In the genomic region with DNA sequence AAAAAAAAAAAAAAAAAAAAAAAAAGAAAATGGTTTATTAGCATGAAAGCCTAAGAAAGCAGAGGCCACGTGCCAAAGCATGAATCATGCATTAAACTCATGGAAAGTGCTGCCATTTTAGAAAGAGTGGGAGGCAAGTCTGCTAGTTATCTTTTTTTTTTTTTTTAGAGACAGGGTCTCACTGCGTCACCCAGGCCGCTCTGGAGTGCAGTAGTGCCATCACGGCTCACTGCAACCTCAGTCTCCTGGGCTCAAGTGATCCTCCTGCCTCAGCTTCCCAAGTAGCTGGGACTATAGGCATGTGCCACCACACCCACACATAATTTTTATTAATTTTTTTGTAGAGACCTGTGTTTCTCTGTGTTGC, we compare ENCODE assay signal across 15 cellular contexts. TPM values are rescaled to one million over a fixed set of nuclear protein-coding genes. Genes with fewer than 3 reads are reported as not detected.
DNase-seq lines count a peak whose midpoint lies in the region; TF ChIP-seq lines count a peak whose summit lies in the region.
"Had no signal": no experiment of that assay in that cellular context is flagged by ENCODE, and none has a peak within 500 bp of the region (broad histone marks: within the 10 kb centered on the region; RNA-seq: fewer than 3 reads in every experiment).

No MANE protein-coding gene starts in this region.

- H3K27me3 Mint-ChIP-seq in activated naive CD4-positive, alpha-beta T cell treated with anti-CD3 and anti-CD28 coated beads, Interleukin-2, amount 10 ng/mL, durations not matched to agents 7 days and 5 days, result peaks cover 5% of the 10 kb centered on the region
- H3K27me3 Mint-ChIP-seq in progenitor cell of endocrine pancreas, result no peaks in the 10 kb centered on the region
- H3K27me3 Mint-ChIP-seq: activated B cell treated with CpG ODN at 0.5 μM for 24 hours, B cell had no signal

- H3K9me3 Mint-ChIP-seq in activated naive CD4-positive, alpha-beta T cell treated with anti-CD3 and anti-CD28 coated beads, Interleukin-2, amount 10 ng/mL, durations not matched to agents 7 days and 5 days, result peaks cover 3% of the 10 kb centered on the region
- no peaks in the 10 kb centered on the region for H3K9me3 Mint-ChIP-seq in progenitor cell of endocrine pancreas (ENCODE audit: low read depth)
- H3K9me3 Mint-ChIP-seq: activated B cell treated with CpG ODN at 0.5 μM for 24 hours had no signal

- TF ChIP-seq CTCF in osteoblast (IDR thresholded peaks at IDR 0.05; ENCODE audit: extremely low read depth, low read depth, low read length) (no peak), progenitor cell of endocrine pancreas (IDR thresholded peaks at IDR 0.05; ENCODE audit: unreplicated experiment) (no peak)

- no peaks in the 10 kb centered on the region for H3K36me3 ChIP-seq in osteoblast (ENCODE audit: insufficient read depth, low read length)

- H3K4me3 Mint-ChIP-seq in activated naive CD4-positive, alpha-beta T cell treated with anti-CD3 and anti-CD28 coated beads, Interleukin-2, amount 10 ng/mL, durations not matched to agents 7 days and 5 days, result no peak overlapping the region
- no peak overlapping the region for H3K4me3 Mint-ChIP-seq in progenitor cell of endocrine pancreas (ENCODE audit: low read depth)
- H3K4me3 Mint-ChIP-seq: activated B cell treated with CpG ODN at 0.5 μM for 24 hours, B cell had no signal

- no peak overlapping the region for H3K4me2 ChIP-seq in osteoblast (ENCODE audit: insufficient read depth, low read length)

- H3K36me3 Mint-ChIP-seq in activated naive CD4-positive, alpha-beta T cell treated with anti-CD3 and anti-CD28 coated beads, Interleukin-2, amount 10 ng/mL, durations not matched to agents 7 days and 5 days, result peaks cover 7% of the 10 kb centered on the region
- peaks cover 2% of the 10 kb centered on the region for H3K36me3 Mint-ChIP-seq in progenitor cell of endocrine pancreas (ENCODE audit: insufficient read depth)

- no peaks in the 10 kb centered on the region for H4K20me1 ChIP-seq in osteoblast (ENCODE audit: insufficient read depth, low read length)

- DNase-seq in stimulated activated CD4-positive, alpha-beta T cell treated with anti-CD3 and anti-CD28 coated beads, Interleukin-2, amount 100 ng/mL, for 4 hours (ENCODE audit: low read depth), result peak; percentile 62
- no peak for DNase-seq in stimulated activated CD4-positive, alpha-beta T cell treated with anti-CD3 and anti-CD28 coated beads, Interleukin-2, amount 100 ng/mL, for 48 hours
- DNase-seq in KBM-7 (peak; percentile 14), osteoblast (ENCODE audit: insufficient read length, low spot score, missing footprints) (peak; percentile 65), NCI-H774 (lab: John Stamatoyannopoulos, UW) (no peak), progenitor cell of endocrine pancreas (ENCODE audit: low spot score, unreplicated experiment) (no peak), superior temporal gyrus (ENCODE audit: extremely low spot score) (no peak)
- DNase-seq in activated naive CD4-positive, alpha-beta T cell treated with anti-CD3 and anti-CD28 coated beads, Interleukin-2, amount 10 ng/mL, durations not matched to agents 7 days and 5 days, result no peak
- DNase-seq: activated B cell treated with CpG ODN at 0.5 μM for 24 hours, left cardiac atrium, NCI-H1417 treated with DMSO at 0.1 percent for 48 hours, NCI-H510A treated with DMSO at 0.1 percent for 48 hours had no signal

- no peaks in the 10 kb centered on the region for H3K79me2 ChIP-seq in osteoblast (ENCODE audit: insufficient read depth, low read length)

- H3K4me3 ChIP-seq in osteoblast (ENCODE audit: insufficient read depth, low read length), result no peak overlapping the region

- in situ Hi-C loops in KBM-7 (cut with MboI; ENCODE audit: low pct_unique_long_range_greater_than_20kb, low sequenced_read_pairs), result no loop called here

- peak overlapping the region; percentile 80 for H3K27ac Mint-ChIP-seq in activated naive CD4-positive, alpha-beta T cell treated with anti-CD3 and anti-CD28 coated beads, Interleukin-2, amount 10 ng/mL, durations not matched to agents 7 days and 5 days
- H3K27ac Mint-ChIP-seq in progenitor cell of endocrine pancreas, result no peak overlapping the region
- H3K27ac Mint-ChIP-seq: activated B cell treated with CpG ODN at 0.5 μM for 24 hours, B cell had no signal

- no peaks in the 10 kb centered on the region for H3K9me3 ChIP-seq in osteoblast (ENCODE audit: low read depth, low read length)

- CTCF ChIA-PET in activated naive CD4-positive, alpha-beta T cell treated with anti-CD3 and anti-CD28 coated beads, Interleukin-2, amount 10 ng/mL, durations not matched to agents 7 days and 5 days (lab: Charles Lee), result interaction anchor here (3.0 kb wide), 1 partner anchor 33 kb away, joined by 9 read pairs; the partner anchor contains the start of gene MSH5

- no peaks in the 10 kb centered on the region for H3K27me3 ChIP-seq in osteoblast (ENCODE audit: insufficient read depth, low read length)

- no peak overlapping the region for H2AFZ ChIP-seq in osteoblast (ENCODE audit: low read length)
- H2AFZ ChIP-seq: parathyroid adenoma had no signal

- H3K27ac ChIP-seq in osteoblast (ENCODE audit: low read depth, low read length), result no peak overlapping the region
- H3K27ac ChIP-seq: parathyroid adenoma had no signal

- H3K4me1 ChIP-seq in osteoblast (ENCODE audit: insufficient read depth, low read length), result peaks cover 4% of the 10 kb centered on the region

- H3K4me1 Mint-ChIP-seq in activated naive CD4-positive, alpha-beta T cell treated with anti-CD3 and anti-CD28 coated beads, Interleukin-2, amount 10 ng/mL, durations not matched to agents 7 days and 5 days, result peaks cover 74% of the 10 kb centered on the region
- H3K4me1 Mint-ChIP-seq in progenitor cell of endocrine pancreas (ENCODE audit: low read depth), result peaks cover 10% of the 10 kb centered on the region

RNA-seq across cellular contexts. Expression of gene VWA7, which starts 5.2 kb away (rescaled TPM):
- total RNA-seq in osteoblast (0.29 and 0.36 TPM in 2 replicates), progenitor cell of endocrine pancreas (9.5 and 11.6 TPM in 2 replicates)

RNA-seq across cellular contexts. Expression of gene SAPCD1, which starts 9.5 kb away (rescaled TPM):
- 0.59 and 1.4 TPM in 2 replicates for total RNA-seq in osteoblast
- total RNA-seq in progenitor cell of endocrine pancreas, result 8.6 and 11.9 TPM in 2 replicates
- total RNA-seq: cerebellum had no signal

RNA-seq across cellular contexts. Expression of gene VARS1, which starts 23.6 kb away (rescaled TPM):
- total RNA-seq in osteoblast (40.1 and 42.0 TPM in 2 replicates), progenitor cell of endocrine pancreas (85.6 and 92.6 TPM in 2 replicates)

RNA-seq across cellular contexts. Expression of gene MSH5, which starts 32.2 kb away (rescaled TPM):
- 12.4 and 13.0 TPM in 2 replicates for total RNA-seq in osteoblast
- total RNA-seq in progenitor cell of endocrine pancreas, result 45.0 and 51.3 TPM in 2 replicates

RNA-seq across cellular contexts. Expression of gene LSM2, which starts 34.8 kb away (rescaled TPM):
- 18.3 and 22.4 TPM in 2 replicates for total RNA-seq in osteoblast
- total RNA-seq in progenitor cell of endocrine pancreas, result 80.4 and 82.9 TPM in 2 replicates

Comparison
In these comparisons a context has a peak if more than half of its experiments do, and no peak if none do; other contexts are left out.
1. DNase-seq: peak in stimulated activated CD4-positive, alpha-beta T cell treated with anti-CD3 and anti-CD28 coated beads, Interleukin-2, amount 100 ng/mL, for 4 hours (single experiment), KBM-7 (single experiment) and osteoblast (single experiment); none in stimulated activated CD4-positive, alpha-beta T cell treated with anti-CD3 and anti-CD28 coated beads, Interleukin-2, amount 100 ng/mL, for 48 hours (0 of 2), activated naive CD4-positive, alpha-beta T cell treated with anti-CD3 and anti-CD28 coated beads, Interleukin-2, amount 10 ng/mL, durations not matched to agents 7 days and 5 days (single experiment), NCI-H774 (single experiment), progenitor cell of endocrine pancreas (single experiment) and superior temporal gyrus (single experiment).